ENCODE assay signal across 8 cellular contexts in the genomic region with DNA sequence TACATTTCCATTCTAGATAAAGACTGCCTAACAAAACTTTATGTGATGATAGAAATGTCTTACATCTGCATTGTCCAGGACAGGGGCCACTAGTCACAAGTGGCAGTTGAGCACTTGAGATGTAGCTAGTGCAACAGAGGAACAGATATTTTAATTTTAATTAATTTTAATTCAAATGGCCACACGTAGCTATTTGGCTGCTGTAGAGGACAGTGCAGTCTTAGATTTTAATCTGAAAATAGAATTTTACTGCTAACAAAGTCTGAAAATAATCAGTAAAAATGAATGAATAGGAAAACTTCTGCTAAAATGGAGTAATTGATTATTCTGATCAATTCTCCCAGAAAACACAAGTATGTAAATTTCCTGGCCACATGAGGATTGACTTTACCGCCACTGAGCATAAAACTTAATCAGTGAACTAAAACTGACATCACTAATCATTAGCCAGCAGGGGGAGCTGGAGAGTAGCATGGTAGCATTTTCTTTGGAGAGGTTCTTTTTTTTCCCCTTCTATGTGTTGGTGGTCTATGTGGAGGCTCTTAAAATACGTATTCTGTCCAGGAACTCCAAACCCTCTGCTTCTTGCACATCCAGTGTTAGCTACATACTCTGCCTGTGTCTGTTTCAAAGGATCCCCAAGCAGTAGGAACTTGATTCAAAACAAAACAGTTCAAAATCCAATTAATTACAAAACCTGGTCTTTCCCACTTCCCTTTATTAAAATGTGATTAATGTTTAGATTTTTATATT. TPM values are rescaled to one million over a fixed set of nuclear protein-coding genes. Genes with fewer than 3 reads are reported as not detected.
DNase-seq lines count a peak whose midpoint lies in the region; ATAC-seq and TF ChIP-seq lines count a peak whose summit lies in the region.

No MANE protein-coding gene starts in this region.

- peak; percentile 55; the same call in 1 of the 2 replicates for TF ChIP-seq CTCF in WERI-Rb-1 (IDR thresholded peaks at IDR 0.05; ENCODE audit: low read depth, low read length)
- TF ChIP-seq CTCF in mesothelial cell of epicardium (IDR thresholded peaks at IDR 0.05; ENCODE audit: unreplicated experiment), result peak; percentile 96

- no peak overlapping the region for H3K4me3 ChIP-seq in WERI-Rb-1 (ENCODE audit: low read depth, low read length)

- H3K27ac ChIP-seq in WERI-Rb-1 (no peak overlapping the region), substantia nigra (ENCODE audit: low read depth, low read length, poor library complexity, severe bottlenecking) (no peak overlapping the region)

- H3K9me3 ChIP-seq in WERI-Rb-1 (ENCODE audit: severe bottlenecking), result no peaks in the 10 kb centered on the region

- peak; percentile 74 for ATAC-seq in GM18502 (IDR thresholded peaks at IDR 0.05; ENCODE audit: poor library complexity, unreplicated experiment)
- ATAC-seq in HG03039 (IDR thresholded peaks at IDR 0.05; ENCODE audit: unreplicated experiment), result peak; percentile 76

- H3K9me3 Mint-ChIP-seq in mesothelial cell of epicardium, result peaks cover 2% of the 10 kb centered on the region

- H3K36me3 ChIP-seq in WERI-Rb-1, result no peaks in the 10 kb centered on the region

- no peaks in the 10 kb centered on the region for H3K27me3 ChIP-seq in WERI-Rb-1 (ENCODE audit: insufficient read depth, low read depth, severe bottlenecking)

- H3K27ac Mint-ChIP-seq in mesothelial cell of epicardium, result no peak overlapping the region

- no peak overlapping the region for H3K4me3 Mint-ChIP-seq in mesothelial cell of epicardium

- H3K27me3 Mint-ChIP-seq in mesothelial cell of epicardium (ENCODE audit: low read depth), result no peaks in the 10 kb centered on the region

- peaks cover 20% of the 10 kb centered on the region for H3K4me1 Mint-ChIP-seq in mesothelial cell of epicardium

- peaks cover 4% of the 10 kb centered on the region for H3K36me3 Mint-ChIP-seq in mesothelial cell of epicardium

- DNase-seq in AG08396 (ENCODE audit: low spot score), result peak; percentile 52
- DNase-seq in NCI-H2029 treated with DMSO at 0.1 percent for 48 hours (lab: John Stamatoyannopoulos, UW), result peak; percentile 65
- peak; percentile 56 for DNase-seq in WERI-Rb-1
- peak; percentile 7 for DNase-seq in effector CD8-positive, alpha-beta T cell (lab: John Stamatoyannopoulos, UW)
- peak; percentile 49 to 74 for DNase-seq in mesothelial cell of epicardium (ENCODE audit: low spot score in 2 of 2, unreplicated experiment in 2 of 2)
- peak in 28 of 49 donors; percentile 0 to 40 (median 8) for DNase-seq in substantia nigra (lab: John Stamatoyannopoulos, UW)

RNA-seq across cellular contexts. Expression of gene TSPAN12, which starts 52.1 kb away (rescaled TPM):
- total RNA-seq in mesothelial cell of epicardium, result 6.3 to 7.4 TPM (median 7.3 TPM) in 3 replicates

Comparison
In these comparisons a context has a peak if more than half of its experiments do, and no peak if none do; other contexts are left out.
1. DNase-seq: peak in every context shown above with its lines; median percentile 65 in NCI-H2029 treated with DMSO at 0.1 percent for 48 hours; 62 in mesothelial cell of epicardium; 56 in WERI-Rb-1; 52 in AG08396; 8 in substantia nigra; 7 in effector CD8-positive, alpha-beta T cell.